8 cellular contexts compared by ENCODE assay signal in the genomic region with DNA sequence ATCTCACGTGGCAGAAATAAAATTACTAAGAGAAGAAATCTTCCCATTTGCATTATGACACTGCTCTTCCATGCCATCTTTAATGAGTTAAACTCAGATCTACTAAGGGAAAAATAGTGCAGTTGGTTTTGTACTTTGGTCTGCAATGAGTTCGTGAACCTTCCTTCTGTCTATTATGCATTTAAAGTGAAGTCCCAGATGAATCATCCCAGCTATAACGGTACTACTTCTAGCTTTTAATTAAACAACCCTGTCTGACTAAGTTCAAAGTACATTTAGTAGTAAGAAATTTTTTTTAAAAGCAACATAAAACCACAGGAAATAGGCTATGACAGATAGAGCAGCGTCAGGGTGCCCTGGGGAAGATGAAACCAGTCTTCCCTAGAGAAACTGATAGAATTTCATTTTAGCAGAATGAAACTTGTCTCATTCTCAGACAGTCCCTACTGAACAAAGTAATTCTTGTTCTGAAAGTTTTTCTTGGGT. TPM values are rescaled to one million over a fixed set of nuclear protein-coding genes. Genes with fewer than 3 reads are reported as not detected.
DNase-seq lines count a peak whose midpoint lies in the region; ATAC-seq and TF ChIP-seq lines count a peak whose summit lies in the region.

No MANE protein-coding gene starts in this region.

- TF ChIP-seq CTCF in foreskin fibroblast (IDR thresholded peaks at IDR 0.05; ENCODE audit: low read depth, low read length) = no peak
- TF ChIP-seq CTCF in glutamatergic neuron (IDR thresholded peaks at IDR 0.05; ENCODE audit: partially characterized antibody, unreplicated experiment) = no peak

- no peaks in the 10 kb centered on the region for H3K9me3 Mint-ChIP-seq in glutamatergic neuron (ENCODE audit: unreplicated experiment)

- ATAC-seq in HG02938 (IDR thresholded peaks at IDR 0.05; ENCODE audit: unreplicated experiment) = peak; percentile 63

- H3K4me1 Mint-ChIP-seq in glutamatergic neuron (ENCODE audit: low read depth, unreplicated experiment) = no peaks in the 10 kb centered on the region

- no peak overlapping the region for H3K4me3 ChIP-seq in foreskin fibroblast (ENCODE audit: low read depth in 1 of 2, low read length in 2 of 2)

- peaks cover under 1% of the 10 kb centered on the region for H3K27me3 Mint-ChIP-seq in glutamatergic neuron (ENCODE audit: unreplicated experiment)

- DNase-seq in Caki2 (ENCODE audit: low read depth) = peak; percentile 88
- peak; percentile 70 for DNase-seq in activated CD4-positive, alpha-beta T cell treated with anti-CD3 and anti-CD28 coated beads for 48 hours
- DNase-seq in foreskin fibroblast = peak; percentile 60 to 67
- no peak for DNase-seq in glutamatergic neuron
- DNase-seq in GF-D8 (lab: John Stamatoyannopoulos, UW) = no peak
- DNase-seq in DMS153 treated with DMSO at 0.1 percent for 48 hours (lab: John Stamatoyannopoulos, UW; ENCODE audit: unreplicated experiment) = no peak
- no peak for DNase-seq in HuH-7.5 (ENCODE audit: low spot score)

- no peak overlapping the region for H3K27ac Mint-ChIP-seq in glutamatergic neuron (ENCODE audit: unreplicated experiment)

- no peaks in the 10 kb centered on the region for H3K36me3 Mint-ChIP-seq in glutamatergic neuron (ENCODE audit: unreplicated experiment)

- no peak overlapping the region for H3K4me3 Mint-ChIP-seq in glutamatergic neuron (ENCODE audit: unreplicated experiment)

- in situ Hi-C loops in Caki2 (cut with HindIII; ENCODE audit: low pct_unique_long_range_greater_than_20kb, low sequenced_read_pairs) = no loop called here

RNA-seq across cellular contexts. Expression of gene TMIGD1, which starts 1.8 kb away (rescaled TPM):
- not detected in 2 replicates for total RNA-seq in Caki2 (2014; rRNA removed; shearing (Covaris generic); ENCODE audit: low replicate concordance)
- total RNA-seq in glutamatergic neuron (ENCODE audit: unreplicated experiment) = not detected

RNA-seq across cellular contexts. Expression of gene BLMH, which starts 40.4 kb away (rescaled TPM):
- 40.6 and 42.2 TPM in 2 replicates for total RNA-seq in Caki2 (2014; rRNA removed; shearing (Covaris generic); ENCODE audit: low replicate concordance)
- 103 TPM for total RNA-seq in glutamatergic neuron (ENCODE audit: unreplicated experiment)

RNA-seq across cellular contexts. Expression of gene CPD, which starts 46.6 kb away (rescaled TPM):
- total RNA-seq in Caki2 (2014; rRNA removed; shearing (Covaris generic); ENCODE audit: low replicate concordance) = 29.4 and 171 TPM in 2 replicates
- total RNA-seq in glutamatergic neuron (ENCODE audit: unreplicated experiment) = 29.8 TPM

Comparison
In these comparisons a context has a peak if more than half of its experiments do, and no peak if none do; other contexts are left out.
1. DNase-seq: peak in Caki2 (single experiment), activated CD4-positive, alpha-beta T cell treated with anti-CD3 and anti-CD28 coated beads for 48 hours (single experiment) and foreskin fibroblast (2 of 2); none in glutamatergic neuron (single experiment), GF-D8 (single experiment), DMS153 treated with DMSO at 0.1 percent for 48 hours (single experiment) and HuH-7.5 (single experiment).